In the genomic region with DNA sequence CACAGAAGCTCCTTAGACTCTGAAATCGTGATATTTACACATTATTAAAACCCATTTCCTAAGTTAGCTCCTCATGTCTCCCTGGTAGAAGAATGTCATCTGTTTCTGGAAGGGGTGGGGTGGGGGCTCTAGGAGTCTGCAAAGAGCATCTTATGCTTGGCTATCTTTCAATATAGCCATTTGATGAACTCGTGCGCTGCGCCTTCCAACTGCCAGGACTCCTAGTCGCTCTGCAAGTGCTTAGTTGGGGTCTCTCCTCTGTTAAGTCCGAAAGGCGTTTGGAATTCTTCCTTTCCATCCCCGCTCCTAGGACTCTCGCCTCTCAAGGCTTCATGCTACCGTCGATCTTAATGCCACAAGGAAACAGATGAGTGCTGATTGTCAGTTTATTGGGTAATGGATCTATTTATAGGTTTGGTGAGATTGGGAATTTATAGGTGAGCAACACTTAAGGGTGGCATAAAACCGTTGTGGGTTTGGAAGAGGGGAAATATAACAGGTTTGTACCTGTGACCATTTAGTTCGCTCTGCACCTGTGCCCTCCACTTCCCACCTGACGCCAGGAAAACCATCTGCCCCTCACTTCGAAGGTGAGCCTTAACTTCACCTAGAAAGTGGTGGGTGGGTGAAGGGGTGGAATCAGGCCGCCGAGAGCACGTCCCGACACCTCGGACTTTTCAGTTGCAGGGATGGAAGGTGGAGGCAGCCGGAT, we compare ENCODE assay signal across 10 cellular contexts. TPM values are rescaled to one million over a fixed set of nuclear protein-coding genes. Genes with fewer than 3 reads are reported as not detected.
DNase-seq lines count a peak whose midpoint lies in the region; ATAC-seq and TF ChIP-seq lines count a peak whose summit lies in the region.
"Had no signal": no experiment of that assay in that cellular context is flagged by ENCODE, and none has a peak within 500 bp of the region (broad histone marks: within the 10 kb centered on the region; RNA-seq: fewer than 3 reads in every experiment).

No MANE protein-coding gene starts in this region.

- H3K4me3 ChIP-seq in BLaER1 = peak overlapping the region; percentile 65
- no peak overlapping the region for H3K4me3 ChIP-seq in PC-3 (ENCODE audit: low read length)
- peak overlapping the region; percentile 50 to 56 for H3K4me3 ChIP-seq in foreskin fibroblast (ENCODE audit: low read depth in 1 of 2, low read length in 2 of 2)
- peak overlapping the region; percentile 31 to 39 for H3K4me3 ChIP-seq in prostate gland
- no peak overlapping the region for H3K4me3 ChIP-seq in left lung

- WGBS in prostate gland = 11% methylated on average over 21 of the region's 21 CpGs

- no peaks in the 10 kb centered on the region for H3K79me2 ChIP-seq in PC-3 (ENCODE audit: low read length)

- POLR2A ChIA-PET in PC-3 (lab: Charles Lee; ENCODE audit: unreplicated experiment) = interaction anchor here (0.7 kb wide), 1 partner anchor 685 kb away, joined by 3 read pairs; no protein-coding TSS in a partner anchor

- intact Hi-C loops in PC-3 (cut with micrococcal nuclease) (loop anchor here (5.0 kb wide), 1 partner anchor 536 kb away; no protein-coding TSS in a partner anchor), prostate gland (cut with DNase I) (no loop called here), left lung (cut with DNase I) (loop anchor here in 1 of 2 donors (5.0 to 10.0 kb wide), 2 partner anchors 551 to 728 kb away; no protein-coding TSS in a partner anchor)

- H4K20me1 ChIP-seq in BLaER1 (no peaks in the 10 kb centered on the region), PC-3 (ENCODE audit: low read length) (no peaks in the 10 kb centered on the region)

- BruUV-seq in PC-3 (replicated peaks; lab: Mats Ljungman, UMichigan) = no TSS peak

- ATAC-seq in PC-3 (no peak), HG02938 (IDR thresholded peaks at IDR 0.05; ENCODE audit: unreplicated experiment) (no peak), left lung (no peak), HG03469 (IDR thresholded peaks at IDR 0.05; ENCODE audit: unreplicated experiment) (no peak)

- no peak overlapping the region for H3K27ac ChIP-seq in BLaER1
- no peak overlapping the region for H3K27ac ChIP-seq in PC-3 (ENCODE audit: low read length)
- no peak overlapping the region for H3K27ac ChIP-seq in prostate gland
- no peak overlapping the region for H3K27ac ChIP-seq in left lung

- peaks cover 9% of the 10 kb centered on the region for H3K4me1 ChIP-seq in BLaER1
- H3K4me1 ChIP-seq in PC-3 (ENCODE audit: insufficient read depth, low read length) = 0 out of 2 replicates have a peak, but pooled peaks cover 4% of the 10 kb centered on the region
- no peaks in the 10 kb centered on the region for H3K4me1 ChIP-seq in prostate gland (replicated peaks)
- H3K4me1 ChIP-seq in left lung = peaks cover 10 to 14% of the 10 kb centered on the region in 2 donors

- no peak overlapping the region for H3K9ac ChIP-seq in BLaER1
- H3K9ac ChIP-seq in PC-3 (ENCODE audit: low read length) = no peak overlapping the region

- no peak for TF ChIP-seq CTCF in PC-3 (conservative IDR thresholded peaks at IDR 0.05; ENCODE audit: low read depth, low read length)
- TF ChIP-seq CTCF in foreskin fibroblast (IDR thresholded peaks at IDR 0.05; ENCODE audit: low read depth, low read length) = no peak
- no peak for TF ChIP-seq CTCF in prostate gland (IDR thresholded peaks at IDR 0.05)
- no peak for TF ChIP-seq CTCF in left lung (IDR thresholded peaks at IDR 0.05)

- peak overlapping the region; percentile 62; the same call in 1 of the 2 replicates for H2AFZ ChIP-seq in PC-3 (ENCODE audit: low read length)

- H3K9me2 ChIP-seq in PC-3 (replicated peaks; ENCODE audit: low read length) = no peaks in the 10 kb centered on the region

- H3K27me3 ChIP-seq in BLaER1 = peaks cover 14% of the 10 kb centered on the region
- H3K27me3 ChIP-seq in PC-3 (ENCODE audit: low read length) = peaks cover 79% of the 10 kb centered on the region
- H3K27me3 ChIP-seq in prostate gland (replicated peaks; ENCODE audit: insufficient read depth) = no peaks in the 10 kb centered on the region
- H3K27me3 ChIP-seq in left lung = peaks cover 34 to 84% of the 10 kb centered on the region in 2 donors

- no peaks in the 10 kb centered on the region for H3F3A ChIP-seq in PC-3 (ENCODE audit: low read length, unreplicated experiment)

- CTCF ChIA-PET in PC-3 (lab: Charles Lee) = interaction anchor here (1.5 kb wide), 1 partner anchor 684 kb away, joined by 5 read pairs; no protein-coding TSS in a partner anchor

- no peak for DNase-seq in PC-3
- no peak for DNase-seq in foreskin fibroblast
- DNase-seq in prostate gland (ENCODE audit: low spot score) = no peak
- no peak for DNase-seq in GF-D8 (lab: John Stamatoyannopoulos, UW)
- no peak for DNase-seq in left lung
- DNase-seq: activated CD4-positive, alpha-beta T cell treated with anti-CD3 and anti-CD28 coated beads for 1 hour; kidney glomerular epithelial cell had no signal

- H3K9me3 ChIP-seq in BLaER1 (no peaks in the 10 kb centered on the region), PC-3 (ENCODE audit: low read length) (no peaks in the 10 kb centered on the region), prostate gland (no peaks in the 10 kb centered on the region), left lung (no peaks in the 10 kb centered on the region)

- peak overlapping the region; percentile 98 for H3K4me2 ChIP-seq in BLaER1
- H3K4me2 ChIP-seq in PC-3 (ENCODE audit: low read length) = no peak overlapping the region

- H3K36me3 ChIP-seq in BLaER1 = no peaks in the 10 kb centered on the region
- H3K36me3 ChIP-seq in PC-3 (ENCODE audit: low read depth, low read length) = no peaks in the 10 kb centered on the region
- no peaks in the 10 kb centered on the region for H3K36me3 ChIP-seq in prostate gland
- no peaks in the 10 kb centered on the region for H3K36me3 ChIP-seq in left lung

- no peak for TF ChIP-seq POLR2A in prostate gland (IDR thresholded peaks at IDR 0.05)

RNA-seq across cellular contexts. Expression of gene KCNH1, which starts 1.1 kb away (rescaled TPM):
- total RNA-seq in PC-3 (2014; rRNA removed) (not detected in 2 replicates), prostate gland (1 to 10 TPM in 1 of 2 donors, under 1 TPM in 1; 0.68 to 1.2 TPM), left lung (under 1 TPM; 0.06 to 0.08 TPM)

Comparison
In these comparisons a context has a peak if more than half of its experiments do, and no peak if none do; other contexts are left out.
1. H3K4me3 ChIP-seq: peak in BLaER1 (single experiment), foreskin fibroblast (2 of 2) and prostate gland (2 of 2); none in PC-3 (single experiment) and left lung (0 of 2).